ENCODE assay signal across 13 cellular contexts in genomic region chr6:156980515-156980914, GRCh38.
DNase-seq lines count a peak whose midpoint lies in the region; ATAC-seq, FAIRE-seq and TF ChIP-seq lines count a peak whose summit lies in the region.
"Had no signal": no experiment of that assay in that cellular context is flagged by ENCODE, and none has a peak within 500 bp of the region (broad histone marks: within the 10 kb centered on the region; RNA-seq: fewer than 3 reads in every experiment).

No MANE protein-coding gene starts in this region.

- DNase-seq in BE2C (peak; percentile 84), Karpas-422 (peak; percentile 62), NCI-H69 (lab: John Stamatoyannopoulos, UW) (peak; percentile 94), left ventricle myocardium superior (no peak), H54 (ENCODE audit: insufficient read length, low spot score) (no peak), GM13976 (ENCODE audit: low spot score) (no peak), AG08396 (ENCODE audit: low spot score) (no peak)
- DNase-seq: activated CD8-positive, alpha-beta memory T cell treated with anti-CD3 and anti-CD28 coated beads, Interleukin-2, amount 50 U/mL, for 48 hours; brain microvascular endothelial cell; T-helper 1 cell had no signal

- peak overlapping the region; percentile 53 for H3K4me2 ChIP-seq in Karpas-422 (ENCODE audit: low read depth, low read length, poor library complexity, severe bottlenecking)

- H3K4me3 ChIP-seq in BE2C (ENCODE audit: low read depth, low read length) = no peak overlapping the region
- peak overlapping the region; percentile 23; the same call in 1 of the 2 replicates for H3K4me3 ChIP-seq in Karpas-422 (ENCODE audit: low read length)

- H4K20me1 ChIP-seq in Karpas-422 (ENCODE audit: insufficient read depth, low read depth, low read length) = no peaks in the 10 kb centered on the region; the same call in 1 of the 2 replicates

- TF ChIP-seq POLR2A in H54 (IDR thresholded peaks at IDR 0.05; ENCODE audit: low read depth, low read length) = no peak

- peak; percentile 40 for ATAC-seq in left ventricle myocardium superior
- ATAC-seq in HG03342 (IDR thresholded peaks at IDR 0.05; ENCODE audit: unreplicated experiment) = no peak
- ATAC-seq: left lobe of liver had no signal

- peak overlapping the region; percentile 43 for H3K9ac ChIP-seq in Karpas-422 (ENCODE audit: low read length)

- H3K9me3 ChIP-seq in BE2C = no peaks in the 10 kb centered on the region
- H3K9me3 ChIP-seq in Karpas-422 (ENCODE audit: low read length) = no peaks in the 10 kb centered on the region

- no peak for TF ChIP-seq CTCF in BE2C (IDR thresholded peaks at IDR 0.05; ENCODE audit: low read depth, low read length)
- no peak for TF ChIP-seq CTCF in GM13976 (IDR thresholded peaks at IDR 0.05; ENCODE audit: borderline replicate concordance, control extremely low read depth, extremely low read depth, insufficient read depth, missing control alignments)

- H3K36me3 ChIP-seq in BE2C = no peaks in the 10 kb centered on the region
- no peaks in the 10 kb centered on the region for H3K36me3 ChIP-seq in Karpas-422 (ENCODE audit: insufficient read depth, low read length)
- H3K36me3 ChIP-seq: brain microvascular endothelial cell had no signal

- FAIRE-seq in H54 (lab: Jason Lieb, UNC) = no peak
- FAIRE-seq: GM18507 had no signal

- no peaks in the 10 kb centered on the region for H3K27me3 ChIP-seq in BE2C
- H3K27me3 ChIP-seq in Karpas-422 (ENCODE audit: low read length) = no peaks in the 10 kb centered on the region
- H3K27me3 ChIP-seq: brain microvascular endothelial cell had no signal

- intact Hi-C loops in left ventricle myocardium superior (cut with micrococcal nuclease) = no loop called here

- H3K4me1 ChIP-seq in BE2C (peaks cover 20% of the 10 kb centered on the region), Karpas-422 (ENCODE audit: low read length) (peaks cover 99% of the 10 kb centered on the region)

- H2AFZ ChIP-seq in Karpas-422 (ENCODE audit: low read length) = no peak overlapping the region

- peak overlapping the region; percentile 69 for H3K27ac ChIP-seq in Karpas-422 (ENCODE audit: low read length)
- H3K27ac ChIP-seq: brain microvascular endothelial cell had no signal

- in situ Hi-C loops in GM13976 (cut with MboI; ENCODE audit: low sequenced_read_pairs, unreplicated experiment) = no loop called here

- H3K9me2 ChIP-seq in Karpas-422 (replicated peaks; ENCODE audit: insufficient read depth, low read length) = no peaks in the 10 kb centered on the region

- peaks cover 100% of the 10 kb centered on the region for H3K79me2 ChIP-seq in Karpas-422 (ENCODE audit: low read length)

Comparison
In these comparisons a context has a peak if more than half of its experiments do, and no peak if none do; other contexts are left out.
1. DNase-seq: peak in BE2C (single experiment), Karpas-422 (single experiment) and NCI-H69 (single experiment); none in left ventricle myocardium superior (single experiment), H54 (single experiment), GM13976 (single experiment) and AG08396 (single experiment).